14 cellular contexts compared by ENCODE assay signal in the genomic region with DNA sequence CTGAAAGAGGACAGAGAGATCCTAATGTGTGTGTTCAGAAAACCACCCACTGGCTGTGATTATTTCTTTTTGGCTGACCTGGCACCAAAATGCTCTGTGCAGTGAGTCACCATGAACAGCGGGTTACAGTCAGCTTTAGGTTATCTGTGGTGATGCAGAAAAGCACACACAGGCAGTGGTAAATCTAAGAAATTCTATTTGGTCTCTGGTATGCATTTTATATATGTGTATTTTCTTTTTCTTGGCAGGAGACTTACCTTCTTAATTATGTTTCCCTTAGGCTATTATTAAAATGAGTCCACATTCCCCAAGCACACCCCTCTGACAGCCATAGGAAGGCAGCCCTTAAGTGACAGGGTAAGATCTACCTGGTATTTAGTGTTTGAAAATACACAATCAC.
A peak's percentile ranks its signal among the peaks of the same experiment; 100 is the strongest.
DNase-seq lines count a peak whose midpoint lies in the region; ATAC-seq and TF ChIP-seq lines count a peak whose summit lies in the region.
"Had no signal": no experiment of that assay in that cellular context is flagged by ENCODE, and none has a peak within 500 bp of the region (broad histone marks: within the 10 kb centered on the region; RNA-seq: fewer than 3 reads in every experiment).

No MANE protein-coding gene starts in this region.

- peaks cover 9% of the 10 kb centered on the region for H3K36me3 ChIP-seq in SJSA1
- H3K36me3 ChIP-seq in OCI-LY7 (ENCODE audit: insufficient read depth, low read length) = no peaks in the 10 kb centered on the region
- no peaks in the 10 kb centered on the region for H3K36me3 ChIP-seq in adrenal gland (replicated peaks in 1 of 2)
- H3K36me3 ChIP-seq in prostate gland = no peaks in the 10 kb centered on the region
- H3K36me3 ChIP-seq: uterus had no signal

- peak overlapping the region in 1 of 10 donors; percentile 6 for H3K27ac Mint-ChIP-seq in naive thymus-derived CD8-positive, alpha-beta T cell
- H3K27ac Mint-ChIP-seq: activated naive CD8-positive, alpha-beta T cell; CD4-positive, CD25-positive, alpha-beta regulatory T cell; dendritic cell treated with granulocyte-macrophage colony-stimulating factor and Interleukin-4, amounts not matched to agents 40 ng/mL and 50 ng/mL, for 4 days had no signal

- H3K9me3 ChIP-seq in SJSA1 (replicated peaks) (no peaks in the 10 kb centered on the region), OCI-LY7 (ENCODE audit: low read length) (no peaks in the 10 kb centered on the region), adrenal gland (replicated peaks in 1 of 3) (no peaks in the 10 kb centered on the region), prostate gland (no peaks in the 10 kb centered on the region)
- H3K9me3 ChIP-seq: gastroesophageal sphincter, uterus had no signal

- peaks cover 0 to 2% (median 0%) of the 10 kb centered on the region in 5 donors for H3K27me3 Mint-ChIP-seq in naive thymus-derived CD8-positive, alpha-beta T cell
- H3K27me3 Mint-ChIP-seq: activated naive CD8-positive, alpha-beta T cell; CD4-positive, CD25-positive, alpha-beta regulatory T cell; dendritic cell treated with granulocyte-macrophage colony-stimulating factor and Interleukin-4, amounts not matched to agents 40 ng/mL and 50 ng/mL, for 4 days had no signal

- TF ChIP-seq CTCF in epithelial cell of proximal tubule (conservative IDR thresholded peaks at IDR 0.05; ENCODE audit: low read depth, low read length) (no peak), retinal pigment epithelial cell (conservative IDR thresholded peaks at IDR 0.05; ENCODE audit: low read depth, low read length) (no peak), OCI-LY7 (conservative IDR thresholded peaks at IDR 0.05; ENCODE audit: low read length) (no peak), adrenal gland (IDR thresholded peaks at IDR 0.05) (no peak), prostate gland (IDR thresholded peaks at IDR 0.05) (no peak)

- no peaks in the 10 kb centered on the region for H3K4me1 Mint-ChIP-seq in naive thymus-derived CD8-positive, alpha-beta T cell
- H3K4me1 Mint-ChIP-seq: CD4-positive, CD25-positive, alpha-beta regulatory T cell had no signal

- no peak overlapping the region for H3K4me3 Mint-ChIP-seq in naive thymus-derived CD8-positive, alpha-beta T cell
- H3K4me3 Mint-ChIP-seq: activated naive CD8-positive, alpha-beta T cell; CD4-positive, CD25-positive, alpha-beta regulatory T cell; dendritic cell treated with granulocyte-macrophage colony-stimulating factor and Interleukin-4, amounts not matched to agents 40 ng/mL and 50 ng/mL, for 4 days had no signal

- POLR2A ChIA-PET in naive thymus-derived CD8-positive, alpha-beta T cell (lab: Charles Lee) = no interaction called here
- POLR2A ChIA-PET in OCI-LY7 (lab: Charles Lee) = no interaction called here

- H3K27ac ChIP-seq in SJSA1 (peak overlapping the region; percentile 52), OCI-LY7 (ENCODE audit: low read depth, low read length, poor library complexity, severe bottlenecking) (no peak overlapping the region), adrenal gland (no peak overlapping the region), prostate gland (no peak overlapping the region)
- H3K27ac ChIP-seq: gastroesophageal sphincter, uterus had no signal

- no peak overlapping the region for H3K4me2 ChIP-seq in OCI-LY7 (ENCODE audit: low read length)

- H3K79me2 ChIP-seq in OCI-LY7 (ENCODE audit: insufficient read depth, low read depth, low read length) = no peaks in the 10 kb centered on the region

- no peak overlapping the region for H3K4me3 ChIP-seq in SJSA1
- H3K4me3 ChIP-seq in epithelial cell of proximal tubule (ENCODE audit: low read depth, low read length) = no peak overlapping the region
- no peak overlapping the region for H3K4me3 ChIP-seq in retinal pigment epithelial cell (ENCODE audit: low read length)
- H3K4me3 ChIP-seq in OCI-LY7 (ENCODE audit: low read depth, low read length, poor library complexity, severe bottlenecking) = no peak overlapping the region
- no peak overlapping the region for H3K4me3 ChIP-seq in adrenal gland
- H3K4me3 ChIP-seq in prostate gland = no peak overlapping the region
- H3K4me3 ChIP-seq: gastroesophageal sphincter, uterus had no signal

- H3K27me3 ChIP-seq in SJSA1 (replicated peaks) (no peaks in the 10 kb centered on the region), adrenal gland (no peaks in the 10 kb centered on the region), prostate gland (replicated peaks; ENCODE audit: insufficient read depth) (no peaks in the 10 kb centered on the region)
- H3K27me3 ChIP-seq: gastroesophageal sphincter, uterus had no signal

- WGBS in adrenal gland, 4 donors = 36 to 66% (median 64%) methylated on average over 1 of the region's 1 CpG
- WGBS in prostate gland = 33% methylated on average over 1 of the region's 1 CpG

- ATAC-seq in naive thymus-derived CD8-positive, alpha-beta T cell = no peak
- ATAC-seq: gastroesophageal sphincter had no signal

- H4K20me1 ChIP-seq in OCI-LY7 (ENCODE audit: insufficient read depth, low read length) = no peaks in the 10 kb centered on the region

- no peak overlapping the region for H2AFZ ChIP-seq in OCI-LY7 (ENCODE audit: low read length)

- CTCF ChIA-PET in OCI-LY7 (lab: Charles Lee; ENCODE audit: unreplicated experiment) = no interaction called here

- DNase-seq in Daoy (ENCODE audit: low read depth) (peak; percentile 75), SJSA1 (ENCODE audit: low read depth in 1 of 2, low spot score in 2 of 2) (peak; percentile 69 to 81), epithelial cell of proximal tubule (ENCODE audit: low read depth) (peak; percentile 6), retinal pigment epithelial cell (ENCODE audit: low read depth) (peak; percentile 35), OCI-LY7 (ENCODE audit: low spot score) (no peak), adrenal gland (no peak), prostate gland (ENCODE audit: low spot score) (no peak)
- DNase-seq in naive thymus-derived CD8-positive, alpha-beta T cell = no peak
- DNase-seq: CD4-positive, CD25-positive, alpha-beta regulatory T cell; MM.1S; uterus had no signal

- no TSS peak for BruUV-seq in OCI-LY7 (replicated peaks; lab: Mats Ljungman, UMichigan)

- TF ChIP-seq POLR2A in adrenal gland (IDR thresholded peaks at IDR 0.05) (no peak), prostate gland (IDR thresholded peaks at IDR 0.05) (no peak)

- intact Hi-C loops in OCI-LY7 (cut with micrococcal nuclease; ENCODE audit: unreplicated experiment) = no loop called here
- intact Hi-C loops in adrenal gland (cut with DNase I) = no loop called here
- intact Hi-C loops in prostate gland (cut with DNase I) = no loop called here

- H3K9me3 Mint-ChIP-seq in naive thymus-derived CD8-positive, alpha-beta T cell = no peaks in the 10 kb centered on the region
- H3K9me3 Mint-ChIP-seq: dendritic cell treated with granulocyte-macrophage colony-stimulating factor and Interleukin-4, amounts not matched to agents 40 ng/mL and 50 ng/mL, for 4 days had no signal

- H3K4me1 ChIP-seq in SJSA1 (replicated peaks) = peaks cover 41% of the 10 kb centered on the region
- H3K4me1 ChIP-seq in OCI-LY7 (ENCODE audit: insufficient read depth, low read length, poor library complexity, severe bottlenecking) = no peaks in the 10 kb centered on the region
- no peaks in the 10 kb centered on the region for H3K4me1 ChIP-seq in adrenal gland (replicated peaks in 1 of 2)
- H3K4me1 ChIP-seq in prostate gland (replicated peaks) = no peaks in the 10 kb centered on the region
- H3K4me1 ChIP-seq: gastroesophageal sphincter, uterus had no signal

- no peaks in the 10 kb centered on the region for H3K9me2 ChIP-seq in OCI-LY7 (ENCODE audit: insufficient read depth, low read length)

- no peaks in the 10 kb centered on the region for H3K36me3 Mint-ChIP-seq in naive thymus-derived CD8-positive, alpha-beta T cell
- H3K36me3 Mint-ChIP-seq: activated naive CD8-positive, alpha-beta T cell; CD4-positive, CD25-positive, alpha-beta regulatory T cell had no signal

Comparison
In these comparisons a context has a peak if more than half of its experiments do, and no peak if none do; other contexts are left out.
1. DNase-seq: peak in Daoy (single experiment), SJSA1 (2 of 2), epithelial cell of proximal tubule (single experiment) and retinal pigment epithelial cell (single experiment); none in naive thymus-derived CD8-positive, alpha-beta T cell (0 of 10), OCI-LY7 (single experiment), adrenal gland (0 of 7) and prostate gland (single experiment).